Comparison of ENCODE assay signal across 1 cellular context in the genomic region with DNA sequence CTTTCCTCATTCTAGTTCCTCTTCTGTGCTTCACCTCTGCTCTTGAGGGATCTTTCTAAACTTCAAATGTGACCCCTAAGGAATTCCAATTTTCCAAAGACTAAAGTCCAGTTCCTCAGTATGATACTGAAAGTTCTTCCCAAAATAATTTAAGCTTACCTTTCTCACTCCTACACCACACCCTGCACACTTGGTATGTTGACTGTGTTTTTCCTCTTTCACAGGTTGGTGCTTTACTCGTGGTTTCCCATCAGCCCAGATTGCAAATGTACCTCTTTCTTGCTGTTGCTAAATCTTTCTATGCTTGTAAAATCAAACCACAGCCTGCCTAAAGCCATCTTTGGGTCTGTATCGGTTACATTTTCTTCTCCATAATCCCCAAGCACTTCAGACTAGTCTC.
TF ChIP-seq lines count a peak whose summit lies in the region.

No MANE protein-coding gene starts in this region.

TF ChIP-seq in HepG2, 621 proteins besides CTCF, POLR2A, EP300 and RAD21:
- TF ChIP-seq GATA4 (IDR thresholded peaks at IDR 0.05; ENCODE audit: borderline replicate concordance, low read depth): no peak
- no peak for TF ChIP-seq ELF4 (CRISPR knock-in tag; IDR thresholded peaks at IDR 0.05; ENCODE audit: borderline replicate concordance)
- TF ChIP-seq HNRNPH1 (optimal IDR thresholded peaks at IDR 0.05; ENCODE audit: low read depth, low read length): no peak
- TF ChIP-seq, protein P1, sequence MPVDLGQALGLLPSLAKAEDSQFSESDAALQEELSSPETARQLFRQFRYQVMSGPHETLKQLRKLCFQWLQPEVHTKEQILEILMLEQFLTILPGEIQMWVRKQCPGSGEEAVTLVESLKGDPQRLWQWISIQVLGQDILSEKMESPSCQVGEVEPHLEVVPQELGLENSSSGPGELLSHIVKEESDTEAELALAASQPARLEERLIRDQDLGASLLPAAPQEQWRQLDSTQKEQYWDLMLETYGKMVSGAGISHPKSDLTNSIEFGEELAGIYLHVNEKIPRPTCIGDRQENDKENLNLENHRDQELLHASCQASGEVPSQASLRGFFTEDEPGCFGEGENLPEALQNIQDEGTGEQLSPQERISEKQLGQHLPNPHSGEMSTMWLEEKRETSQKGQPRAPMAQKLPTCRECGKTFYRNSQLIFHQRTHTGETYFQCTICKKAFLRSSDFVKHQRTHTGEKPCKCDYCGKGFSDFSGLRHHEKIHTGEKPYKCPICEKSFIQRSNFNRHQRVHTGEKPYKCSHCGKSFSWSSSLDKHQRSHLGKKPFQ (CRISPR knock-in tag; IDR thresholded peaks at IDR 0.05; ENCODE audit: insufficient replicate concordance): no peak
- no peak for TF ChIP-seq DPF2 (CRISPR knock-in tag; IDR thresholded peaks at IDR 0.05; ENCODE audit: borderline replicate concordance, low read depth)
- no peak for TF ChIP-seq RBM22 (optimal IDR thresholded peaks at IDR 0.05; ENCODE audit: low read length)
- no peak for TF ChIP-seq ZNF432 (CRISPR knock-in tag; IDR thresholded peaks at IDR 0.05; ENCODE audit: borderline replicate concordance)
- TF ChIP-seq, protein P2, sequence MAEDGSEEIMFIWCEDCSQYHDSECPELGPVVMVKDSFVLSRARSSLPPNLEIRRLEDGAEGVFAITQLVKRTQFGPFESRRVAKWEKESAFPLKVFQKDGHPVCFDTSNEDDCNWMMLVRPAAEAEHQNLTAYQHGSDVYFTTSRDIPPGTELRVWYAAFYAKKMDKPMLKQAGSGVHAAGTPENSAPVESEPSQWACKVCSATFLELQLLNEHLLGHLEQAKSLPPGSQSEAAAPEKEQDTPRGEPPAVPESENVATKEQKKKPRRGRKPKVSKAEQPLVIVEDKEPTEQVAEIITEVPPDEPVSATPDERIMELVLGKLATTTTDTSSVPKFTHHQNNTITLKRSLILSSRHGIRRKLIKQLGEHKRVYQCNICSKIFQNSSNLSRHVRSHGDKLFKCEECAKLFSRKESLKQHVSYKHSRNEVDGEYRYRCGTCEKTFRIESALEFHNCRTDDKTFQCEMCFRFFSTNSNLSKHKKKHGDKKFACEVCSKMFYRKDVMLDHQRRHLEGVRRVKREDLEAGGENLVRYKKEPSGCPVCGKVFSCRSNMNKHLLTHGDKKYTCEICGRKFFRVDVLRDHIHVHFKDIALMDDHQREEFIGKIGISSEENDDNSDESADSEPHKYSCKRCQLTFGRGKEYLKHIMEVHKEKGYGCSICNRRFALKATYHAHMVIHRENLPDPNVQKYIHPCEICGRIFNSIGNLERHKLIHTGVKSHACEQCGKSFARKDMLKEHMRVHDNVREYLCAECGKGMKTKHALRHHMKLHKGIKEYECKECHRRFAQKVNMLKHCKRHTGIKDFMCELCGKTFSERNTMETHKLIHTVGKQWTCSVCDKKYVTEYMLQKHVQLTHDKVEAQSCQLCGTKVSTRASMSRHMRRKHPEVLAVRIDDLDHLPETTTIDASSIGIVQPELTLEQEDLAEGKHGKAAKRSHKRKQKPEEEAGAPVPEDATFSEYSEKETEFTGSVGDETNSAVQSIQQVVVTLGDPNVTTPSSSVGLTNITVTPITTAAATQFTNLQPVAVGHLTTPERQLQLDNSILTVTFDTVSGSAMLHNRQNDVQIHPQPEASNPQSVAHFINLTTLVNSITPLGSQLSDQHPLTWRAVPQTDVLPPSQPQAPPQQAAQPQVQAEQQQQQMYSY (CRISPR knock-in tag; IDR thresholded peaks at IDR 0.05): no peak
- no peak for TF ChIP-seq BRCA1 (CRISPR knock-in tag; IDR thresholded peaks at IDR 0.05)
- no peak for TF ChIP-seq ZNF781 (CRISPR knock-in tag; IDR thresholded peaks at IDR 0.05; ENCODE audit: borderline replicate concordance, not compliant biosample characterization)
